26 cellular contexts compared by ENCODE assay signal in genomic region chr20:63792866-63793265, GRCh38. TPM values are rescaled to one million over a fixed set of nuclear protein-coding genes. Genes with fewer than 3 reads are reported as not detected.
DNase-seq lines count a peak whose midpoint lies in the region; ATAC-seq and TF ChIP-seq lines count a peak whose summit lies in the region.
"Had no signal": no experiment of that assay in that cellular context is flagged by ENCODE, and none has a peak within 500 bp of the region (broad histone marks: within the 10 kb centered on the region; RNA-seq: fewer than 3 reads in every experiment).

No MANE protein-coding gene starts in this region.

- peaks cover 35% of the 10 kb centered on the region for H3K4me1 Mint-ChIP-seq in nephron progenitor cell

- 51 to 83% (median 71%) methylated on average over 8 to 20 of the region's 20 CpGs for WGBS in spleen, 5 donors

- TF ChIP-seq CTCF in nephron progenitor cell (IDR thresholded peaks at IDR 0.05) (no peak), spleen (IDR thresholded peaks at IDR 0.05 in 8 of 11, conservative IDR thresholded peaks at IDR 0.05 in 3 of 11) (no peak), lower lobe of right lung (IDR thresholded peaks at IDR 0.05) (no peak)

- ATAC-seq in Right ventricle myocardium inferior = no peak
- no peak for ATAC-seq in GM18502 (IDR thresholded peaks at IDR 0.05; ENCODE audit: poor library complexity, unreplicated experiment)
- no peak for ATAC-seq in lower lobe of right lung
- ATAC-seq: Panc1, SK-N-SH treated with all-trans-retinoic acid at 6 μM for 48 hours had no signal

- TF ChIP-seq POLR2A in spleen (IDR thresholded peaks at IDR 0.05) = no peak

- H3K27ac ChIP-seq in spleen = peak overlapping the region; percentile 42 to 83 (median 71)
- no peak overlapping the region for H3K27ac ChIP-seq in lower lobe of right lung
- H3K27ac ChIP-seq: SJCRH30 had no signal

- H3K4me3 ChIP-seq in spleen (no peak overlapping the region), lower lobe of right lung (no peak overlapping the region)
- H3K4me3 ChIP-seq: SJCRH30 had no signal

- no peak overlapping the region for H3K4me3 Mint-ChIP-seq in nephron progenitor cell
- H3K4me3 Mint-ChIP-seq: H9 had no signal

- H3K36me3 ChIP-seq in spleen = peaks cover 0 to 14% (median 5%) of the 10 kb centered on the region in 6 donors
- H3K36me3 ChIP-seq in lower lobe of right lung = peaks cover 19% of the 10 kb centered on the region
- H3K36me3 ChIP-seq: BE2C, SJCRH30 had no signal

- peaks cover 47% of the 10 kb centered on the region for H3K36me3 Mint-ChIP-seq in nephron progenitor cell (ENCODE audit: low read depth)

- H3K27me3 Mint-ChIP-seq in nephron progenitor cell (ENCODE audit: low read depth, poor library complexity) = no peaks in the 10 kb centered on the region

- peak overlapping the region; percentile 94 for H3K27ac Mint-ChIP-seq in nephron progenitor cell

- H3K4me1 ChIP-seq in spleen (peaks cover 10 to 74% (median 49%) of the 10 kb centered on the region in 6 donors), lower lobe of right lung (no peaks in the 10 kb centered on the region)
- H3K4me1 ChIP-seq: BE2C, SJCRH30 had no signal

- intact Hi-C loops in Right ventricle myocardium inferior (cut with DNase I) (no loop called here), cardiac septum (cut with DNase I) (no loop called here), spleen (cut with DNase I; ENCODE audit: low total_unique reads) (no loop called here), lower lobe of right lung (cut with DNase I) (no loop called here)

- DNase-seq in Right ventricle myocardium inferior (ENCODE audit: missing footprints) = peak; percentile 26
- no peak for DNase-seq in cardiac septum (ENCODE audit: low spot score)
- DNase-seq in RPMI7951 (ENCODE audit: low read depth) = peak; percentile 47
- no peak for DNase-seq in nephron progenitor cell
- no peak for DNase-seq in spleen
- no peak for DNase-seq in lower lobe of right lung
- DNase-seq in activated CD8-positive, alpha-beta memory T cell treated with anti-CD3 and anti-CD28 coated beads for 24 hours = no peak
- DNase-seq: 8988T, ACHN, BE2C, Calu3, DMS79 treated with DMSO at 0.1 percent for 48 hours, GF-D8, H9, IMR-90, KG1, NCI-H1048, NCI-H1417, NCI-H1694, NCI-H2029 treated with DMSO at 0.1 percent for 48 hours, NCI-H510A, NCI-H69, SJCRH30 had no signal

- H3K9me3 Mint-ChIP-seq in nephron progenitor cell = peaks cover 8% of the 10 kb centered on the region
- H3K9me3 Mint-ChIP-seq: H9 had no signal

- H3K9me3 ChIP-seq in spleen = no peaks in the 10 kb centered on the region
- H3K9me3 ChIP-seq in lower lobe of right lung = no peaks in the 10 kb centered on the region
- H3K9me3 ChIP-seq: BE2C had no signal

- H3K27me3 ChIP-seq in spleen (replicated peaks in 1 of 7) = peaks cover 0 to 14% (median 0%) of the 10 kb centered on the region in 7 donors
- H3K27me3 ChIP-seq in lower lobe of right lung (ENCODE audit: low read depth) = no peaks in the 10 kb centered on the region
- H3K27me3 ChIP-seq: BE2C had no signal

RNA-seq across cellular contexts. Expression of gene ZBTB46, which starts 38.2 kb away (rescaled TPM):
- total RNA-seq in Right ventricle myocardium inferior (13.8 TPM), cardiac septum (17.4 TPM), spleen (10 to 100 TPM; 27.6 to 76.5 (median 35.9) TPM), lower lobe of right lung (9.9 TPM)
- total RNA-seq in RPMI7951 (2014; rRNA removed; shearing (Covaris generic)) = 3.4 and 5.8 TPM in 2 replicates
- polyA plus RNA-seq in spleen = 10 to 100 TPM in 1 of 3 donors, 1 to 10 TPM in 2; 3.6 to 14.7 (median 4.7) TPM

RNA-seq across cellular contexts. Expression of gene SLC2A4RG, which starts 53.3 kb away (rescaled TPM):
- total RNA-seq in Right ventricle myocardium inferior (97.4 TPM), cardiac septum (67.8 TPM), spleen (100 to 1,000 TPM in 1 of 7 donors, 10 to 100 TPM in 6; 39.9 to 107 (median 64.8) TPM), lower lobe of right lung (50.5 TPM)
- total RNA-seq in RPMI7951 (2014; rRNA removed; shearing (Covaris generic)) = 29.3 and 46.9 TPM in 2 replicates
- polyA plus RNA-seq in spleen = 10 to 100 TPM; 27.5 to 44.0 (median 34.3) TPM

RNA-seq across cellular contexts. Expression of gene LIME1, which starts 56.4 kb away (rescaled TPM):
- total RNA-seq in Right ventricle myocardium inferior (1.6 TPM), cardiac septum (5.0 TPM), spleen (10 to 100 TPM; 24.0 to 93.4 (median 39.0) TPM), lower lobe of right lung (8.7 TPM)
- total RNA-seq in RPMI7951 (2014; rRNA removed; shearing (Covaris generic)) = 0.72 and 4.4 TPM in 2 replicates
- 10 to 100 TPM; 56.2 to 96.6 (median 80.4) TPM for polyA plus RNA-seq in spleen

Comparison
In these comparisons a context has a peak if more than half of its experiments do, and no peak if none do; other contexts are left out.
1. DNase-seq: peak in Right ventricle myocardium inferior (single experiment) and RPMI7951 (single experiment); none in cardiac septum (single experiment), nephron progenitor cell (single experiment), spleen (single experiment), lower lobe of right lung (single experiment) and activated CD8-positive, alpha-beta memory T cell treated with anti-CD3 and anti-CD28 coated beads for 24 hours (single experiment).